In genomic region chr10:127762925-127763324, GRCh38 we compare ENCODE assay signal across 22 cellular contexts. TPM values are rescaled to one million over a fixed set of nuclear protein-coding genes. Genes with fewer than 3 reads are reported as not detected.
DNase-seq lines count a peak whose midpoint lies in the region; ATAC-seq, FAIRE-seq and TF ChIP-seq lines count a peak whose summit lies in the region.
"Had no signal": no experiment of that assay in that cellular context is flagged by ENCODE, and none has a peak within 500 bp of the region (broad histone marks: within the 10 kb centered on the region; RNA-seq: fewer than 3 reads in every experiment).

No MANE protein-coding gene starts in this region.

- H3K9ac ChIP-seq in HUES48 (ENCODE audit: low read depth, low read length): no peak overlapping the region
- H3K9ac ChIP-seq in H1 (replicated peaks in 1 of 4; ENCODE audit: extremely low read depth in 1 of 4, low read depth in 3 of 4, low read length in 3 of 4): no peak overlapping the region
- no peak overlapping the region for H3K9ac ChIP-seq in iPS-20b (ENCODE audit: low read depth, low read length)
- H3K9ac ChIP-seq: KMS-11 had no signal

- no peak overlapping the region for H3K4ac ChIP-seq in H1 (replicated peaks; ENCODE audit: insufficient read length, low read depth, low read length)

- no peaks in the 10 kb centered on the region for H3K79me2 ChIP-seq in H1 (ENCODE audit: control insufficient read depth in 1 of 2, insufficient read depth in 2 of 2, low read length in 2 of 2)

- TF ChIP-seq CTCF in H1 (IDR thresholded peaks at IDR 0.05; ENCODE audit: control extremely low read depth in 1 of 3, insufficient read depth in 1 of 3, low read depth in 1 of 3, low read length in 3 of 3) (no peak), transverse colon (IDR thresholded peaks at IDR 0.05) (no peak)

- in situ Hi-C loops in transverse colon (cut with MboI; ENCODE audit: low pct_ligation_motif_present in 1 of 4, low pct_unique_long_range_greater_than_20kb in 1 of 4, low sequenced_read_pairs in 3 of 4): no loop called here

- ATAC-seq in naive thymus-derived CD4-positive, alpha-beta T cell: no peak

- no peak overlapping the region for H2BK120ac ChIP-seq in H1 (replicated peaks; ENCODE audit: low read depth, low read length)

- no peak overlapping the region for H4K8ac ChIP-seq in H1 (ENCODE audit: extremely low read depth, insufficient read depth, low read length)

- DNase-seq in H1 (ENCODE audit: low read depth in 1 of 2, low spot score in 2 of 2) (no peak), transverse colon (no peak), activated gamma-delta T cell (lab: John Stamatoyannopoulos, UW) (no peak)
- DNase-seq in naive thymus-derived CD4-positive, alpha-beta T cell: no peak
- DNase-seq in activated naive CD4-positive, alpha-beta T cell treated with anti-CD3 and anti-CD28 coated beads, Interleukin-2, amount 50 U/mL, for 16 hours: no peak
- DNase-seq: ACHN; BE2C; Caco-2; CD4-positive, alpha-beta T cell; DMS153; DMS79; GDM1; GOT3; HCEC 1CT; HFFc6 had no signal

- no peak for FAIRE-seq in H1 (lab: Jason Lieb, UNC)
- FAIRE-seq: A204.1, D721Med had no signal

- H2BK5ac ChIP-seq in H1 (ENCODE audit: low read depth, low read length): no peak overlapping the region

- H4K5ac ChIP-seq in H1 (ENCODE audit: insufficient read length, low read depth, low read length): no peak overlapping the region

- H4K20me1 ChIP-seq in H1 (replicated peaks in 1 of 2; ENCODE audit: control insufficient read depth in 1 of 2, insufficient read depth in 2 of 2, low read length in 2 of 2): no peaks in the 10 kb centered on the region

- no peaks in the 10 kb centered on the region; the same call in 1 of the 2 replicates for H3K23me2 ChIP-seq in H1 (ENCODE audit: low read depth, low read length)

- H3K27ac ChIP-seq in HUES48 (ENCODE audit: low read depth, low read length) (peak overlapping the region; percentile 79), H1 (ENCODE audit: low read depth, low read length) (no peak overlapping the region), iPS-20b (ENCODE audit: low read length) (no peak overlapping the region), transverse colon (no peak overlapping the region)
- no peak overlapping the region for H3K27ac ChIP-seq in naive thymus-derived CD4-positive, alpha-beta T cell (ENCODE audit: low read depth, low read length)
- H3K27ac ChIP-seq: C4-2B, KMS-11 had no signal

- H3K27ac Mint-ChIP-seq in naive thymus-derived CD4-positive, alpha-beta T cell: no peak overlapping the region
- H3K27ac Mint-ChIP-seq: CD4-positive, alpha-beta T cell; HFFc6 had no signal

- no peak overlapping the region for H3K56ac ChIP-seq in H1 (replicated peaks; ENCODE audit: insufficient read length, low read depth, low read length)

- no peak overlapping the region for H4K91ac ChIP-seq in H1 (replicated peaks; ENCODE audit: insufficient read length, low read length)

- H3K4me3 ChIP-seq in HUES48 (ENCODE audit: low read depth, low read length) (no peak overlapping the region), H1 (ENCODE audit: extremely low read depth in 1 of 4, insufficient read depth in 2 of 4, low read depth in 3 of 4, low read length in 4 of 4) (peak overlapping the region in 1 of 4 experiments; percentile 22; a peak in 1 of 8 replicates), iPS-20b (ENCODE audit: low read length) (peak overlapping the region; percentile 39; the same call in 1 of the 2 replicates), transverse colon (no peak overlapping the region)
- no peak overlapping the region for H3K4me3 ChIP-seq in naive thymus-derived CD4-positive, alpha-beta T cell (ENCODE audit: low read length)

- TF ChIP-seq RAD21 in H1 (IDR thresholded peaks at IDR 0.05 in 1 of 2, conservative IDR thresholded peaks at IDR 0.05 in 1 of 2; ENCODE audit: low read depth in 2 of 2, low read length in 2 of 2): no peak

- TF ChIP-seq POLR2A in H1 (IDR thresholded peaks at IDR 0.05; ENCODE audit: control extremely low read depth in 1 of 2, low read depth in 2 of 2, low read length in 2 of 2) (no peak), transverse colon (IDR thresholded peaks at IDR 0.05) (no peak)

- no peaks in the 10 kb centered on the region for H3K27me3 ChIP-seq in HUES48 (ENCODE audit: control insufficient read depth, insufficient read depth, low read length)
- no peaks in the 10 kb centered on the region for H3K27me3 ChIP-seq in H1 (replicated peaks in 1 of 4; ENCODE audit: control insufficient read depth in 3 of 4, extremely low read depth in 1 of 4, insufficient read depth in 3 of 4, low read length in 3 of 4)
- H3K27me3 ChIP-seq in iPS-20b (ENCODE audit: insufficient read depth, low read length): no peaks in the 10 kb centered on the region
- H3K27me3 ChIP-seq in transverse colon: no peaks in the 10 kb centered on the region
- H3K27me3 ChIP-seq in naive thymus-derived CD4-positive, alpha-beta T cell (ENCODE audit: control insufficient read depth in 2 of 2, insufficient read depth in 2 of 2, low read length in 2 of 2): no peaks in the 10 kb centered on the region
- H3K27me3 ChIP-seq: BE2C had no signal

- intact Hi-C loops in transverse colon (cut with DNase I; ENCODE audit: low total_unique reads): no loop called here
- intact Hi-C loops in naive thymus-derived CD4-positive, alpha-beta T cell (cut with micrococcal nuclease): no loop called here

- H2BK15ac ChIP-seq in H1 (ENCODE audit: low read length): no peak overlapping the region

- H3K36me3 Mint-ChIP-seq in naive thymus-derived CD4-positive, alpha-beta T cell: no peaks in the 10 kb centered on the region

- H2BK12ac ChIP-seq in H1 (ENCODE audit: low read depth, low read length): no peak overlapping the region

- CTCF ChIA-PET in H1 (lab: Charles Lee; ENCODE audit: partially characterized antibody): interaction anchor here (1.3 to 1.5 kb wide), 2 partner anchors 13 to 50 kb away, joined by 4 read pairs; no protein-coding TSS in a partner anchor
- CTCF ChIA-PET in naive thymus-derived CD4-positive, alpha-beta T cell (lab: Charles Lee): no interaction called here

- H3K4me1 Mint-ChIP-seq in naive thymus-derived CD4-positive, alpha-beta T cell: peaks cover 0 to 1% (median 0%) of the 10 kb centered on the region in 7 donors

- no peak overlapping the region for H3K4me3 Mint-ChIP-seq in naive thymus-derived CD4-positive, alpha-beta T cell
- H3K4me3 Mint-ChIP-seq: CD4-positive, alpha-beta T cell; HFFc6 had no signal

- WGBS in H1 (ENCODE audit: extremely low coverage in 1 of 2, insufficient coverage in 1 of 2, insufficient read length in 1 of 2, insufficient replicate concordance in 2 of 2, low coverage in 1 of 2, low lambda C conversion rate in 2 of 2, missing lambda C conversion rate in 1 of 2), 2 experiments: 67% methylated on average over 1 of the region's 1 CpG; no CpG with 5 or more reads in 1 of the 2 experiments
- 64% methylated on average over 1 of the region's 1 CpG; no CpG with 5 or more reads in 1 of the 2 donors for WGBS in transverse colon (ENCODE audit: low coverage in 1 of 2), 2 donors

- no peak for TF ChIP-seq EP300 in H1 (IDR thresholded peaks at IDR 0.05; ENCODE audit: borderline replicate concordance in 1 of 2, low read depth in 2 of 2, low read length in 2 of 2)
- TF ChIP-seq EP300 in transverse colon (IDR thresholded peaks at IDR 0.05; ENCODE audit: low read depth): no peak

- no peak overlapping the region for H3K14ac ChIP-seq in H1 (ENCODE audit: insufficient read length)

- H3K4me2 ChIP-seq in H1 (ENCODE audit: insufficient read depth in 1 of 2, low read depth in 2 of 2, low read length in 2 of 2): peak overlapping the region; percentile 13 to 24; a peak in 1 of 4 replicates
- H3K4me2 ChIP-seq: KMS-11 had no signal

- H2BK20ac ChIP-seq in H1 (ENCODE audit: low read length): no peak overlapping the region

- H3K18ac ChIP-seq in H1 (ENCODE audit: extremely low read depth, low read length): no peak overlapping the region

- no peak overlapping the region for H2AK5ac ChIP-seq in H1 (ENCODE audit: low read depth, low read length)

- H3K9me3 ChIP-seq in HUES48 (ENCODE audit: control insufficient read depth, insufficient read depth, low read length) (no peaks in the 10 kb centered on the region; the same call in 1 of the 2 replicates), H1 (ENCODE audit: insufficient read depth in 2 of 2, low read depth in 1 of 2, low read length in 1 of 2) (peaks cover 0 to 8% of the 10 kb centered on the region in 2 experiments; a peak in 3 of 4 replicates), iPS-20b (ENCODE audit: insufficient read depth, low read depth, low read length) (no peaks in the 10 kb centered on the region), transverse colon (no peaks in the 10 kb centered on the region)
- no peaks in the 10 kb centered on the region for H3K9me3 ChIP-seq in naive thymus-derived CD4-positive, alpha-beta T cell (ENCODE audit: control insufficient read depth in 2 of 3, low read length in 3 of 3)
- H3K9me3 ChIP-seq: BE2C, Caco-2 had no signal

- no peaks in the 10 kb centered on the region for H3K79me1 ChIP-seq in H1 (ENCODE audit: low read depth, low read length)

- no peak overlapping the region for H3K23ac ChIP-seq in H1 (ENCODE audit: insufficient read length)

- H2AFZ ChIP-seq in H1 (ENCODE audit: low read length): no peak overlapping the region

- H3K4me1 ChIP-seq in HUES48 (ENCODE audit: control insufficient read depth, insufficient read depth, low read length): 0 out of 2 replicates have a peak, but pooled peaks cover 18% of the 10 kb centered on the region
- H3K4me1 ChIP-seq in H1 (replicated peaks in 1 of 4; ENCODE audit: control insufficient read depth in 3 of 4, insufficient read depth in 4 of 4, low read length in 3 of 4): peaks cover 0 to 6% (median 2%) of the 10 kb centered on the region in 4 experiments; a peak in 3 of 7 replicates
- H3K4me1 ChIP-seq in iPS-20b (ENCODE audit: insufficient read depth, low read length): peaks cover 14% of the 10 kb centered on the region; the same call in 1 of the 2 replicates
- H3K4me1 ChIP-seq in transverse colon: no peaks in the 10 kb centered on the region
- H3K4me1 ChIP-seq in naive thymus-derived CD4-positive, alpha-beta T cell (ENCODE audit: control insufficient read depth in 2 of 2, insufficient read depth in 2 of 2, low read length in 2 of 2): no peaks in the 10 kb centered on the region
- H3K4me1 ChIP-seq: BE2C, Caco-2 had no signal

- H3K27me3 Mint-ChIP-seq in naive thymus-derived CD4-positive, alpha-beta T cell: peaks cover 5 to 51% (median 39%) of the 10 kb centered on the region in 5 donors

- H3K36me3 ChIP-seq in HUES48 (ENCODE audit: control insufficient read depth, insufficient read depth, low read length) (no peaks in the 10 kb centered on the region), H1 (ENCODE audit: control insufficient read depth in 2 of 4, insufficient read depth in 4 of 4, low read length in 3 of 4) (no peaks in the 10 kb centered on the region), iPS-20b (ENCODE audit: insufficient read depth, low read depth, low read length) (no peaks in the 10 kb centered on the region), transverse colon (no peaks in the 10 kb centered on the region)
- H3K36me3 ChIP-seq in naive thymus-derived CD4-positive, alpha-beta T cell (ENCODE audit: control insufficient read depth in 2 of 3, insufficient read depth in 3 of 3, low read length in 3 of 3): no peaks in the 10 kb centered on the region
- H3K36me3 ChIP-seq: BE2C had no signal

- POLR2A ChIA-PET in H1 (lab: Charles Lee; ENCODE audit: partially characterized antibody): no interaction called here
- POLR2A ChIA-PET in naive thymus-derived CD4-positive, alpha-beta T cell (lab: Charles Lee): no interaction called here

- H3K9me3 Mint-ChIP-seq in naive thymus-derived CD4-positive, alpha-beta T cell: peaks cover 0 to 12% (median 4%) of the 10 kb centered on the region in 11 donors
- H3K9me3 Mint-ChIP-seq: CD4-positive, alpha-beta T cell had no signal

RNA-seq across cellular contexts. Expression of gene FOXI2, which starts 25.9 kb away (rescaled TPM):
- total RNA-seq in H1 (2021; fragmentation: NEBNext Ultra II Directional; extraction: Animal tissue kit (Norgen Biotek cat#: 25700)): 1.0 and 1.4 TPM in 2 replicates
- 1.0 and 1.9 TPM in 2 replicates for polyA plus RNA-seq in H1 (2011; rRNA removed)
- 1.6 TPM for polyA plus RNA-seq in H1 (2011; cell fraction: cytosol; rRNA removed)
- 1.5 TPM for polyA plus RNA-seq in H1 (2011; cell fraction: nucleus; rRNA removed)
- polyA plus RNA-seq in H1 (2012, experiment 1 of 2): 1.3 to 2.2 TPM (median 1.8 TPM) in 4 replicates
- 0.89 TPM for polyA plus RNA-seq in H1 (2012, experiment 2 of 2)
- 0.18 TPM for polyA plus RNA-seq in H1 (2013, experiment 1 of 2)
- 0.15 TPM for polyA plus RNA-seq in H1 (2013, experiment 2 of 2)
- polyA minus RNA-seq in H1 (2011; rRNA and poly(A)+ RNA removed): 0.44 and 0.50 TPM in 2 replicates
- polyA minus RNA-seq in H1 (2011; cell fraction: cytosol; rRNA and poly(A)+ RNA removed): 0.81 TPM
- 2.5 TPM for polyA minus RNA-seq in H1 (2011; cell fraction: nucleus; rRNA and poly(A)+ RNA removed)
- under 1 TPM in 1 of 4 donors, not detected in 3; 0.14 TPM for total RNA-seq in transverse colon
- under 1 TPM in 1 of 5 experiments, not detected in 4; 0.24 TPM for total RNA-seq in naive thymus-derived CD4-positive, alpha-beta T cell
- polyA plus RNA-seq in naive thymus-derived CD4-positive, alpha-beta T cell: not detected
- total RNA-seq: Caco-2; CD4-positive, alpha-beta T cell; Daoy; HFFc6 had no signal
